Comparison of ENCODE assay signal across 11 cellular contexts in the genomic region with DNA sequence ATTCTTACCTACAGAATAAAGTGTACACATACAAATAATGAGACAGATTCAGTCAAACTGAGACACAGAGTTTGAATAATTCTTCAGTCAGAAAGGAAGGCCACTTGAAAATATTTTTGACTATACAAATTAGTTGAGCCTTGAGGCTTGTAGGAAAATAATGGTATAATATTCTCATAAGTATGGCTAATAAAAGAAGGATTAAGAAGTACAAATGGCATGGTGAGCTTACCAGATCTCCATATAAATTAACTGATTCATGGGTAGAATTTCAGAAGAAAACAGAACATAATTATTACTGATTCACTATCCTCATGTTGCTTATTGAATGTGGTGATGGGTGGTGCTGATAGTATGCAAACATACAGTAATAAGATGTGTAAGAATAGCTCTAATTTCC.
"Had no signal": no experiment of that assay in that cellular context is flagged by ENCODE, and none has a peak within 500 bp of the region (broad histone marks: within the 10 kb centered on the region; RNA-seq: fewer than 3 reads in every experiment).

No MANE protein-coding gene starts in this region.

- H3K4me3 ChIP-seq: GM23248, GM23338, HAP-1 had no signal

- FAIRE-seq: H1, H54 had no signal

- H3K4me2 ChIP-seq: GM23338 had no signal

- DNase-seq: GM23248, GOT3, H7, H9, HCEC 1CT, HFFc6 had no signal

- H3K27ac ChIP-seq: GM23248 had no signal

- H3K36me3 ChIP-seq: HAP-1 had no signal

- H2AFZ ChIP-seq: GM23248, GM23338 had no signal

- H3K9me3 ChIP-seq: HAP-1 had no signal

- H3K9ac ChIP-seq: GM23248 had no signal

- ATAC-seq: GM23338, HCT116 had no signal
